In genomic region chr14:36666416-36667206, GRCh38 we compare ENCODE assay signal across 15 cellular contexts. TPM values are rescaled to one million over a fixed set of nuclear protein-coding genes. Genes with fewer than 3 reads are reported as not detected.
DNase-seq lines count a peak whose midpoint lies in the region; ATAC-seq and TF ChIP-seq lines count a peak whose summit lies in the region.
"Had no signal": no experiment of that assay in that cellular context is flagged by ENCODE, and none has a peak within 500 bp of the region (broad histone marks: within the 10 kb centered on the region; RNA-seq: fewer than 3 reads in every experiment).

No MANE protein-coding gene starts in this region.

- no peaks in the 10 kb centered on the region for H3K79me1 ChIP-seq in trophoblast cell (ENCODE audit: low read length)

- H3K4ac ChIP-seq in trophoblast cell (ENCODE audit: low read depth, low read length) = no peak overlapping the region

- no peak overlapping the region for H4K8ac ChIP-seq in trophoblast cell (ENCODE audit: low read depth, low read length)

- WGBS in trophoblast cell (ENCODE audit: extremely low coverage, insufficient coverage, insufficient read length) = no CpG with 5 or more reads among the region's 68 CpGs

- H3K23ac ChIP-seq in trophoblast cell (ENCODE audit: low read length) = no peak overlapping the region

- H2AK5ac ChIP-seq in trophoblast cell (ENCODE audit: low read length) = no peak overlapping the region

- no peaks in the 10 kb centered on the region for H3K9me3 ChIP-seq in adipocyte (ENCODE audit: control insufficient read depth, low read length)
- H3K9me3 ChIP-seq in trophoblast cell (ENCODE audit: insufficient read depth, low read depth, low read length) = peaks cover 5% of the 10 kb centered on the region

- H3K79me2 ChIP-seq in trophoblast cell (ENCODE audit: control insufficient read depth, insufficient read depth, low read length, poor library complexity) = no peaks in the 10 kb centered on the region

- H3K36me3 ChIP-seq in adipocyte (ENCODE audit: control insufficient read depth, insufficient read depth, low read length, severe bottlenecking) = no peaks in the 10 kb centered on the region
- no peaks in the 10 kb centered on the region for H3K36me3 ChIP-seq in trophoblast cell (ENCODE audit: control insufficient read depth in 1 of 2, insufficient read depth in 2 of 2, low read length in 2 of 2)

- no peak overlapping the region for H3K27ac ChIP-seq in trophoblast cell (ENCODE audit: low read depth, low read length)
- H3K27ac ChIP-seq: BLaER1 had no signal

- H2BK120ac ChIP-seq in trophoblast cell (ENCODE audit: insufficient read depth, low read length, poor library complexity) = no peak overlapping the region

- H4K91ac ChIP-seq in trophoblast cell (ENCODE audit: low read depth, low read length) = no peak overlapping the region

- no peak overlapping the region for H3K14ac ChIP-seq in trophoblast cell (ENCODE audit: low read length)

- peak overlapping the region; percentile 50 for H3K4me2 ChIP-seq in trophoblast cell (ENCODE audit: low read length)
- H3K4me2 ChIP-seq: BLaER1 had no signal

- peaks cover 17% of the 10 kb centered on the region for H3K4me1 ChIP-seq in adipocyte (ENCODE audit: control insufficient read depth, insufficient read depth, low read length)
- peaks cover 17 to 20% of the 10 kb centered on the region in 2 experiments for H3K4me1 ChIP-seq in trophoblast cell (ENCODE audit: control insufficient read depth in 1 of 2, insufficient read depth in 2 of 2, low read length in 2 of 2)

- H3K9ac ChIP-seq in adipocyte (ENCODE audit: low read length) = no peak overlapping the region
- no peak overlapping the region for H3K9ac ChIP-seq in trophoblast cell (ENCODE audit: low read length)
- H3K9ac ChIP-seq: BLaER1 had no signal

- TF ChIP-seq CTCF in GM12875 (IDR thresholded peaks at IDR 0.05; ENCODE audit: borderline replicate concordance, insufficient read depth, low read depth, low read length) = no peak

- no peak overlapping the region for H2BK12ac ChIP-seq in trophoblast cell (ENCODE audit: low read length)

- no peak overlapping the region for H3K18ac ChIP-seq in trophoblast cell (ENCODE audit: low read length)

- H2AFZ ChIP-seq in trophoblast cell (ENCODE audit: insufficient read depth, low read length, poor library complexity) = peak overlapping the region; percentile 3

- H4K12ac ChIP-seq in trophoblast cell (ENCODE audit: low read depth, low read length) = no peak overlapping the region

- intact Hi-C loops in left cardiac atrium (cut with DNase I) = no loop called here

- no peak overlapping the region for H2BK5ac ChIP-seq in trophoblast cell (ENCODE audit: low read depth, low read length, poor library complexity)

- peak; percentile 59 for DNase-seq in adipocyte (ENCODE audit: low read depth)
- no peak for DNase-seq in trophoblast cell
- no peak for DNase-seq in NCI-H2029 (lab: John Stamatoyannopoulos, UW)
- DNase-seq in left cardiac atrium = no peak
- DNase-seq: activated naive CD8-positive, alpha-beta T cell treated with anti-CD3 and anti-CD28 coated beads for 36 hours; activated T-cell treated with anti-CD3 and anti-CD28 coated beads for 4 hours; Kasumi-1; NCI-H526; stimulated activated CD4-positive, alpha-beta T cell treated with anti-CD3 and anti-CD28 coated beads, Interleukin-2, amount 100 ng/mL, for 48 hours had no signal

- peaks cover 49% of the 10 kb centered on the region for H3K27me3 ChIP-seq in adipocyte (replicated peaks; ENCODE audit: control insufficient read depth, insufficient read depth, low read length)
- H3K27me3 ChIP-seq in trophoblast cell (ENCODE audit: insufficient read depth, low read length) = peaks cover 49% of the 10 kb centered on the region

- no peak for ATAC-seq in HG03442 (IDR thresholded peaks at IDR 0.05; ENCODE audit: unreplicated experiment)
- no peak for ATAC-seq in HG02885 (IDR thresholded peaks at IDR 0.05; ENCODE audit: poor library complexity, unreplicated experiment)
- ATAC-seq in left cardiac atrium = no peak

- H3K4me3 ChIP-seq in GM12875 (ENCODE audit: low read depth, low read length) (peak overlapping the region; percentile 26), adipocyte (ENCODE audit: low read length) (no peak overlapping the region), iPS-11a (ENCODE audit: low read depth, low read length) (peak overlapping the region; percentile 25), trophoblast cell (ENCODE audit: low read depth, low read length) (no peak overlapping the region)
- H3K4me3 ChIP-seq: BLaER1 had no signal

RNA-seq across cellular contexts. Expression of gene PAX9, which starts 5.0 kb away (rescaled TPM):
- 0.04 and 0.05 TPM in 2 replicates for polyA plus RNA-seq in trophoblast cell (2013)
- not detected for total RNA-seq in left cardiac atrium
- total RNA-seq: activated naive CD8-positive, alpha-beta T cell treated with anti-CD3 and anti-CD28 coated beads for 36 hours; cerebellum had no signal

Comparison
In these comparisons a context has a peak if more than half of its experiments do, and no peak if none do; other contexts are left out.
1. H3K4me3 ChIP-seq: peak in GM12875 (single experiment) and iPS-11a (single experiment); none in adipocyte (single experiment) and trophoblast cell (single experiment).